Comparison of ENCODE assay signal across 39 cellular contexts in genomic region chr2:49102146-49102545, GRCh38. TPM values are rescaled to one million over a fixed set of nuclear protein-coding genes. Genes with fewer than 3 reads are reported as not detected.
"Had no signal": no experiment of that assay in that cellular context is flagged by ENCODE, and none has a peak within 500 bp of the region (broad histone marks: within the 10 kb centered on the region; RNA-seq: fewer than 3 reads in every experiment).

No MANE protein-coding gene starts in this region.

- H3K36me3 ChIP-seq: MG63 had no signal

- H3K27me3 ChIP-seq: MG63 had no signal

- H3K4me3 ChIP-seq: MG63 had no signal

- H3K9me3 ChIP-seq: MG63 had no signal

- DNase-seq: Karpas-422, Kasumi-1, MG63, MM.1S, MV-4-11, NCI-H1048, NCI-H1092, NCI-H1092 treated with DMSO at 0.1 percent for 48 hours, NCI-H1105, NCI-H1105 treated with DMSO at 0.1 percent for 48 hours, NCI-H1417, NCI-H1417 treated with DMSO at 0.1 percent for 48 hours, NCI-H1436, NCI-H1436 treated with DMSO at 0.1 percent for 48 hours, NCI-H146, NCI-H1694, NCI-H1694 treated with DMSO at 0.1 percent for 48 hours, NCI-H187, NCI-H187 treated with DMSO at 0.1 percent for 48 hours, NCI-H1930, NCI-H2029, NCI-H2029 treated with DMSO at 0.1 percent for 48 hours, NCI-H2081, NCI-H2081 treated with DMSO at 0.1 percent for 48 hours, NCI-H2107, NCI-H2171, NCI-H2171 treated with DMSO at 0.1 percent for 48 hours, NCI-H2227 treated with DMSO at 0.1 percent for 48 hours, NCI-H226, NCI-H345, NCI-H446, NCI-H446 treated with DMSO at 0.1 percent for 48 hours, NCI-H510A, NCI-H510A treated with DMSO at 0.1 percent for 48 hours, NCI-H524 had no signal

RNA-seq across cellular contexts. Expression of gene FSHR, which starts 52.2 kb away (rescaled TPM):
- total RNA-seq: LHCN-M2, M059J, MCF 10A, NCI-H460 had no signal
